ENCODE assay signal across 18 cellular contexts in the genomic region with DNA sequence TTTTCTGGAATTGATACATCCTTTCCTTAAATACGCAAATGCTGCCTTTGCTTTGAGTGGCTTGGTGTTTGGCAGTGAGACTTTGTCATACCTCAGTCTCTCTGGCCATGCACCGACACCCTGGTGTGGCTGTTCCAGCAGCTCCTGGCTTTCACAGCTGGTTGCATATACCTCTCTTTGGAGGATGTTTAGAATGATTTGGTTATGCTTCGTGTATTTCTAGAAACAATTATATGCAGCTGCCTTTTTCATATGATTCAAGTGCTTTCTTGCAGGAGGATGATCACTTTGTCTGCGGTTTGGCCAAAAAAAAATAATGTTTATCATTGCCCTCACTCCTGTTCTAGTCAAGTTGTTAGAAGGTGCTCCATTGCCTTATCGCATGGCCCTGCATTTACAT.
"Had no signal": no experiment of that assay in that cellular context is flagged by ENCODE, and none has a peak within 500 bp of the region (broad histone marks: within the 10 kb centered on the region; RNA-seq: fewer than 3 reads in every experiment).

No MANE protein-coding gene starts in this region.

- H3K4me3 ChIP-seq: dorsolateral prefrontal cortex, esophagus squamous epithelium, mucosa of descending colon, psoas muscle, right lobe of liver, thoracic aorta, uterus had no signal

- H3K4me1 ChIP-seq: uterus had no signal

- H3K4me3 Mint-ChIP-seq: immature natural killer cell; nephron; stimulated activated naive CD8-positive, alpha-beta T cell treated with anti-CD3 and anti-CD28 coated beads, Interleukin-15, amount 100 ng/mL, for 72 hours had no signal

- H3K9me3 Mint-ChIP-seq: activated naive CD4-positive, alpha-beta T cell treated with anti-CD3 and anti-CD28 coated beads, Interleukin-2, amount 50 U/mL, for 72 hours; immature natural killer cell; nephron; stimulated activated naive CD8-positive, alpha-beta T cell treated with anti-CD3 and anti-CD28 coated beads, Interleukin-15, amount 100 ng/mL, for 72 hours had no signal

- H3K36me3 ChIP-seq: uterus had no signal

- H3K27ac ChIP-seq: esophagus squamous epithelium, psoas muscle, thoracic aorta, uterus had no signal

- DNase-seq: activated CD4-positive, alpha-beta T cell treated with anti-CD3 and anti-CD28 coated beads, Interleukin-2, amount 50 U/mL, for 1 hour; activated effector memory CD4-positive, alpha-beta T cell treated with anti-CD3 and anti-CD28 coated beads, Interleukin-2, amount 50 U/mL, for 16 hours; activated T-cell treated with anti-CD3 and anti-CD28 coated beads, Interleukin-2, amount 50 U/mL, for 1 hour; anterior cingulate cortex; dorsolateral prefrontal cortex; esophagus squamous epithelium; foreskin fibroblast; immature natural killer cell; mucosa of descending colon; occipital lobe; psoas muscle; right lobe of liver; stimulated activated CD4-positive, alpha-beta T cell treated with anti-CD3 and anti-CD28 coated beads, Interleukin-2, amount 100 ng/mL, for 24 hours; stimulated activated naive CD8-positive, alpha-beta T cell treated with anti-CD3 and anti-CD28 coated beads, Interleukin-15, amount 100 ng/mL, for 72 hours; uterus had no signal

- H3K9me3 ChIP-seq: esophagus squamous epithelium, mucosa of descending colon, psoas muscle, right lobe of liver, thoracic aorta, uterus had no signal

- H3K27me3 ChIP-seq: dorsolateral prefrontal cortex, esophagus squamous epithelium, right lobe of liver, uterus had no signal

- H3K27me3 Mint-ChIP-seq: stimulated activated naive CD8-positive, alpha-beta T cell treated with anti-CD3 and anti-CD28 coated beads, Interleukin-15, amount 100 ng/mL, for 72 hours had no signal

- ATAC-seq: activated naive CD4-positive, alpha-beta T cell treated with anti-CD3 and anti-CD28 coated beads, Interleukin-2, amount 50 U/mL, for 72 hours; mucosa of descending colon; psoas muscle; right lobe of liver; stimulated activated naive CD8-positive, alpha-beta T cell treated with anti-CD3 and anti-CD28 coated beads, Interleukin-15, amount 100 ng/mL, for 72 hours had no signal
